In genomic region chr1:156295391-156295947, GRCh38 we compare ENCODE assay signal across 8 cellular contexts. TPM values are rescaled to one million over a fixed set of nuclear protein-coding genes. Genes with fewer than 3 reads are reported as not detected.
DNase-seq lines count a peak whose midpoint lies in the region; FAIRE-seq and TF ChIP-seq lines count a peak whose summit lies in the region.

A gene with protein sequence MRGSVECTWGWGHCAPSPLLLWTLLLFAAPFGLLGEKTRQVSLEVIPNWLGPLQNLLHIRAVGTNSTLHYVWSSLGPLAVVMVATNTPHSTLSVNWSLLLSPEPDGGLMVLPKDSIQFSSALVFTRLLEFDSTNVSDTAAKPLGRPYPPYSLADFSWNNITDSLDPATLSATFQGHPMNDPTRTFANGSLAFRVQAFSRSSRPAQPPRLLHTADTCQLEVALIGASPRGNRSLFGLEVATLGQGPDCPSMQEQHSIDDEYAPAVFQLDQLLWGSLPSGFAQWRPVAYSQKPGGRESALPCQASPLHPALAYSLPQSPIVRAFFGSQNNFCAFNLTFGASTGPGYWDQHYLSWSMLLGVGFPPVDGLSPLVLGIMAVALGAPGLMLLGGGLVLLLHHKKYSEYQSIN (minus strand): TSS chr1:156295679. CDS start chr1:156295645, 34 bp downstream.

- H3K27me3 ChIP-seq in breast epithelium, result no peaks in the 10 kb centered on the region
- no peaks in the 10 kb centered on the region for H3K27me3 ChIP-seq in iPS-15b (ENCODE audit: control insufficient read depth, insufficient read depth, low read length)

- TF ChIP-seq CTCF in breast epithelium (IDR thresholded peaks at IDR 0.05) (no peak), retinal pigment epithelial cell (conservative IDR thresholded peaks at IDR 0.05; ENCODE audit: low read depth, low read length) (no peak), D721Med (IDR thresholded peaks at IDR 0.05; ENCODE audit: insufficient read depth, missing control alignments) (no peak)

- H3K27ac ChIP-seq in breast epithelium, result peak within 1 kb of the TSS; percentile 68 to 69

- no peak within 1 kb of the TSS for H3K9ac ChIP-seq in iPS-15b (ENCODE audit: low read depth, low read length)

- H3K36me3 ChIP-seq in breast epithelium (no peaks in the 10 kb centered on the region), iPS-15b (ENCODE audit: control insufficient read depth, insufficient read depth, low read length) (peaks cover 8% of the 10 kb centered on the region)

- no peaks in the 10 kb centered on the region for H3K9me3 ChIP-seq in breast epithelium
- H3K9me3 ChIP-seq in iPS-15b (ENCODE audit: control insufficient read depth, insufficient read depth, low read length), result no peaks in the 10 kb centered on the region

- no peak for TF ChIP-seq POLR2A in breast epithelium (IDR thresholded peaks at IDR 0.05)

- peak; percentile 65 for DNase-seq in DMS153 treated with DMSO at 0.1 percent for 48 hours (lab: John Stamatoyannopoulos, UW; ENCODE audit: unreplicated experiment)
- no peak for DNase-seq in DMS153 (lab: John Stamatoyannopoulos, UW)
- peak; percentile 43 for DNase-seq in NCI-H1105 (lab: John Stamatoyannopoulos, UW)
- DNase-seq in UCSD-AML1 (lab: John Stamatoyannopoulos, UW; ENCODE audit: unreplicated experiment), result peak; percentile 46
- DNase-seq in breast epithelium (ENCODE audit: low spot score in 2 of 2), result peak; percentile 41 to 62
- no peak for DNase-seq in retinal pigment epithelial cell (ENCODE audit: low read depth)
- DNase-seq in D721Med (ENCODE audit: insufficient read length, low spot score), result no peak

- H3K4me3 ChIP-seq in breast epithelium, result peak within 1 kb of the TSS; percentile 64 to 79 (median 69)
- peak within 1 kb of the TSS; percentile 83 for H3K4me3 ChIP-seq in iPS-15b (ENCODE audit: low read depth, low read length)
- peak within 1 kb of the TSS; percentile 64 for H3K4me3 ChIP-seq in retinal pigment epithelial cell (ENCODE audit: low read length)

- intact Hi-C loops in breast epithelium (cut with DNase I; ENCODE audit: low total_unique reads), result loop anchor here (5.0 kb wide), 1 partner anchor 1493 kb away; no protein-coding TSS in a partner anchor

- no peak for FAIRE-seq in D721Med (lab: Jason Lieb, UNC)

- H3K4me1 ChIP-seq in breast epithelium (peaks cover 0 to 3% of the 10 kb centered on the region in 2 donors), iPS-15b (ENCODE audit: control insufficient read depth, insufficient read depth, low read length) (no peaks in the 10 kb centered on the region)

RNA-seq across cellular contexts. Expression of the gene that starts here (rescaled TPM):
- total RNA-seq in breast epithelium, result 10 to 100 TPM; 36.4 to 68.5 (median 40.2) TPM

Comparison
In these comparisons a context has a peak if more than half of its experiments do, and no peak if none do; other contexts are left out.
1. DNase-seq: peak in DMS153 treated with DMSO at 0.1 percent for 48 hours (single experiment), NCI-H1105 (single experiment), UCSD-AML1 (single experiment) and breast epithelium (2 of 2); none in DMS153 (single experiment), retinal pigment epithelial cell (single experiment) and D721Med (single experiment).
2. Peak in every context shown above with its lines, with median percentiles within 50 percentile points of each other: H3K4me3 ChIP-seq.